Comparison of ENCODE assay signal across 8 cellular contexts in genomic region chr3:25665646-25666136, GRCh38. TPM values are rescaled to one million over a fixed set of nuclear protein-coding genes. Genes with fewer than 3 reads are reported as not detected.
DNase-seq lines count a peak whose midpoint lies in the region; ATAC-seq, FAIRE-seq and TF ChIP-seq lines count a peak whose summit lies in the region.

No MANE protein-coding gene starts in this region.

- intact Hi-C loops in K562 (cut with micrococcal nuclease): loop anchor here (2.0 kb wide), 1 partner anchor 123 kb away; no protein-coding TSS in a partner anchor

- TF ChIP-seq EP300 in K562 (IDR thresholded peaks at IDR 0.05; ENCODE audit: low read length): no peak

- TF ChIP-seq POLR2A in K562 (conservative IDR thresholded peaks at IDR 0.05): no peak

- WGBS in K562 (ENCODE audit: insufficient coverage, low coverage, missing lambda C conversion rate): 79% methylated on average over 4 of the region's 4 CpGs

- FAIRE-seq in K562 (lab: Jason Lieb, UNC): no peak

- H3K9me3 ChIP-seq in K562 (replicated peaks; ENCODE audit: control insufficient read depth, insufficient read depth, low read depth, low read length) (no peaks in the 10 kb centered on the region), mucosa of stomach (ENCODE audit: control insufficient read depth, low read length) (no peaks in the 10 kb centered on the region)

- H3K4me2 ChIP-seq in K562 (ENCODE audit: insufficient read depth, low read length): peak overlapping the region; percentile 96

- POLR2A ChIA-PET in K562 (lab: Yijun Ruan, JAX): interaction anchor here (0.6 to 1.2 kb wide), 2 partner anchors 11 to 76 kb away, joined by 3 to 4 read pairs; no protein-coding TSS in a partner anchor

- H4K20me1 ChIP-seq in K562 (replicated peaks; ENCODE audit: control insufficient read depth, insufficient read depth, low read length): peaks cover 20% of the 10 kb centered on the region; the same call in 1 of the 2 replicates

- ATAC-seq in K562 (no peak), GM21576 (IDR thresholded peaks at IDR 0.05; ENCODE audit: unreplicated experiment) (no peak)

- H3K79me2 ChIP-seq in ACC112 (ENCODE audit: control insufficient read depth, insufficient read depth, low read length, unreplicated experiment) (peaks cover 34% of the 10 kb centered on the region), K562 (ENCODE audit: control insufficient read depth, insufficient read depth, low read length) (peaks cover 40% of the 10 kb centered on the region)

- peak overlapping the region in 1 of 2 experiments; percentile 67; a peak in 2 of 4 replicates for H3K9ac ChIP-seq in K562 (ENCODE audit: insufficient read depth in 1 of 2, low read depth in 2 of 2, low read length in 2 of 2)
- peak overlapping the region; percentile 86 for H3K9ac ChIP-seq in mucosa of stomach (ENCODE audit: low read length)

- peak overlapping the region; percentile 72; the same call in 1 of the 2 replicates for H3K27ac ChIP-seq in ACC112 (ENCODE audit: low read depth, low read length)
- H3K27ac ChIP-seq in K562 (ENCODE audit: extremely low read depth, low read depth, low read length): peak overlapping the region; percentile 93

- in situ Hi-C loops in K562 (cut with MboI): no loop called here

- peak overlapping the region; percentile 74 for H2AFZ ChIP-seq in ACC112 (ENCODE audit: low read length, unreplicated experiment)
- peak overlapping the region; percentile 93 for H2AFZ ChIP-seq in K562 (ENCODE audit: low read depth, low read length)

- TSS peak; percentile 76 for BruUV-seq in K562 (replicated peaks; lab: Mats Ljungman, UMichigan)

- peak overlapping the region; percentile 98 for H3K4me3 ChIP-seq in ACC112 (ENCODE audit: low read depth, low read length)
- peak overlapping the region; percentile 80 for H3K4me3 ChIP-seq in Jurkat, Clone E6-1 (ENCODE audit: low read length)
- H3K4me3 ChIP-seq in K562: peak overlapping the region; percentile 75
- peak overlapping the region; percentile 76 for H3K4me3 ChIP-seq in mucosa of stomach (ENCODE audit: low read length)

- CTCF ChIA-PET in K562 (lab: Yijun Ruan, JAX; ENCODE audit: low intra/inter-chr PET ratio): no interaction called here

- no peak for TF ChIP-seq CTCF in K562 (IDR thresholded peaks at IDR 0.05 in 2 of 3, conservative IDR thresholded peaks at IDR 0.05 in 1 of 3; ENCODE audit: insufficient read depth in 2 of 3, low read depth in 1 of 3, low read length in 3 of 3)

- H3K9me1 ChIP-seq in K562 (ENCODE audit: control insufficient read depth, insufficient read depth, low read length): no peaks in the 10 kb centered on the region

- H3K36me3 ChIP-seq in ACC112 (ENCODE audit: insufficient read depth, low read length) (no peaks in the 10 kb centered on the region), K562 (ENCODE audit: control insufficient read depth, insufficient read depth, low read length) (peaks cover 4% of the 10 kb centered on the region; the same call in 2 of the 3 replicates), mucosa of stomach (ENCODE audit: control insufficient read depth, insufficient read depth, low read length) (no peaks in the 10 kb centered on the region)

- H3K27me3 ChIP-seq in ACC112 (ENCODE audit: insufficient read depth, low read length): no peaks in the 10 kb centered on the region
- H3K27me3 ChIP-seq in K562 (ENCODE audit: control insufficient read depth in 2 of 2, insufficient read depth in 2 of 2, low read length in 2 of 2): no peaks in the 10 kb centered on the region; a peak in 1 of 5 replicates
- no peaks in the 10 kb centered on the region for H3K27me3 ChIP-seq in mucosa of stomach (ENCODE audit: control insufficient read depth, insufficient read depth, low read length)

- 0 out of 4 replicates have a peak, but pooled peaks of 1 of the 2 experiments have one; percentile 7 for TF ChIP-seq RAD21 in K562 (CRISPR knock-in tag; conservative IDR thresholded peaks at IDR 0.05 in 1 of 2, IDR thresholded peaks at IDR 0.05 in 1 of 2)

- H3K4me1 ChIP-seq in ACC112 (ENCODE audit: control insufficient read depth, insufficient read depth, low read length, unreplicated experiment): peaks cover 17% of the 10 kb centered on the region
- peaks cover 9 to 20% of the 10 kb centered on the region in 2 experiments for H3K4me1 ChIP-seq in K562 (replicated peaks in 1 of 2; ENCODE audit: control insufficient read depth in 2 of 2, insufficient read depth in 2 of 2, low read length in 2 of 2)
- peaks cover 20% of the 10 kb centered on the region for H3K4me1 ChIP-seq in mucosa of stomach (ENCODE audit: control insufficient read depth, insufficient read depth, low read length)

- DNase-seq in Jurkat, Clone E6-1 (ENCODE audit: low read depth, low spot score): peak; percentile 35
- DNase-seq in K562 (ENCODE audit: extremely low read depth in 1 of 4, low spot score in 3 of 4) (peak in 1 of 4 experiments; percentile 12), NCI-H2171 treated with DMSO at 0.1 percent for 48 hours (lab: John Stamatoyannopoulos, UW) (no peak), activated gamma-delta T cell (lab: John Stamatoyannopoulos, UW) (no peak), NCI-H526 treated with DMSO at 0.1 percent for 48 hours (lab: John Stamatoyannopoulos, UW) (no peak)

TF ChIP-seq in K562, 482 proteins besides CTCF, POLR2A, EP300 and RAD21 (continues in another document):
- TF ChIP-seq ZNF561 (CRISPR knock-in tag; conservative IDR thresholded peaks at IDR 0.05) (no peak), FOXK2 (conservative IDR thresholded peaks at IDR 0.05 in 1 of 2, IDR thresholded peaks at IDR 0.05 in 1 of 2; ENCODE audit: low read depth in 2 of 2) (0 out of 4 replicates have a peak, but pooled peaks of 1 of the 2 experiments have one; percentile 13), ZNF75A (CRISPR knock-in tag; IDR thresholded peaks at IDR 0.05) (no peak), SMARCB1 (IDR thresholded peaks at IDR 0.05; ENCODE audit: insufficient read length, low read depth) (no peak)

RNA-seq across cellular contexts. Expression of gene TOP2B, which starts 1.0 kb away (rescaled TPM):
- polyA plus RNA-seq in Jurkat, Clone E6-1 (2012; ENCODE audit: insufficient read depth, insufficient read length): 126 TPM
- 34.4 and 197 TPM in 2 replicates for total RNA-seq in K562 (2011; cell fraction: chromatin; rRNA removed; ENCODE audit: low replicate concordance)
- total RNA-seq in K562 (2011; cell fraction: nucleolus; rRNA removed): 11.8 and 19.3 TPM in 2 replicates
- 35.7 and 45.5 TPM in 2 replicates for total RNA-seq in K562 (2011; cell fraction: nucleoplasm; rRNA removed)
- total RNA-seq in K562 (2014; rRNA removed) (107 and 130 TPM in 2 replicates), K562 (2014; rRNA removed; fragmentation: Illumina TruSeq; extraction: Trizol) (159 and 195 TPM in 2 replicates), K562 (2015; rRNA removed; fragmentation: Illumina TruSeq; extraction: Trizol) (179 and 186 TPM in 2 replicates), K562 (2021) (131 and 159 TPM in 2 replicates)
- polyA plus RNA-seq in K562 (2011; rRNA removed) (66.0 and 103 TPM in 2 replicates), K562 (2014; fragmentation: Illumina TruSeq; extraction: Trizol) (141 and 166 TPM in 2 replicates), K562 (2014; fragmentation: Nextera tagmentation; extraction: Ambion mirVana) (10 to 100 TPM; 45.3 to 57.8 TPM), K562 (2014; rRNA removed) (102 and 134 TPM in 2 replicates)
- 8.5 and 26.9 TPM in 2 replicates for polyA plus RNA-seq in K562 (2011; cell fraction: cytosol; rRNA removed)
- polyA plus RNA-seq in K562 (2011; cell fraction: nucleus; rRNA removed): 26.6 and 45.8 TPM in 2 replicates
- 115 and 117 TPM in 2 replicates for polyA plus RNA-seq in K562 (2012)
- 154 and 181 TPM in 2 replicates for polyA minus RNA-seq in K562 (2011; rRNA and poly(A)+ RNA removed)
- polyA minus RNA-seq in K562 (2011; cell fraction: cytosol; rRNA and poly(A)+ RNA removed): 55.0 and 70.0 TPM in 2 replicates
- polyA minus RNA-seq in K562 (2011; cell fraction: nucleus; rRNA and poly(A)+ RNA removed): 46.3 and 98.4 TPM in 2 replicates
